8 cellular contexts compared by ENCODE assay signal in genomic region chr21:31866077-31866511, GRCh38. TPM values are rescaled to one million over a fixed set of nuclear protein-coding genes. Genes with fewer than 3 reads are reported as not detected.
DNase-seq lines count a peak whose midpoint lies in the region; ATAC-seq and TF ChIP-seq lines count a peak whose summit lies in the region.

No MANE protein-coding gene starts in this region.

- no peak overlapping the region for H3K4me3 ChIP-seq in AG10803 (ENCODE audit: low read length)
- H3K4me3 ChIP-seq in adrenal gland = no peak overlapping the region

- no peaks in the 10 kb centered on the region for H3K9me3 ChIP-seq in adrenal gland (replicated peaks in 1 of 3)

- TF ChIP-seq POLR2A in adrenal gland (IDR thresholded peaks at IDR 0.05) = no peak

- peaks cover 3% of the 10 kb centered on the region for H3K27me3 ChIP-seq in adrenal gland

- DNase-seq in AG10803 (ENCODE audit: low read depth) = peak; percentile 75
- peak; percentile 96 for DNase-seq in NCI-H1105 treated with DMSO at 0.1 percent for 48 hours (lab: John Stamatoyannopoulos, UW)
- DNase-seq in SW480 (ENCODE audit: low spot score) = peak; percentile 86
- peak; percentile 82 to 95 (median 92) for DNase-seq in adrenal gland
- peak; percentile 89 for DNase-seq in left cardiac atrium
- DNase-seq in putamen (ENCODE audit: low spot score) = peak; percentile 68

- H3K27ac ChIP-seq in adrenal gland = no peak overlapping the region

- no peaks in the 10 kb centered on the region for H3K36me3 ChIP-seq in adrenal gland (replicated peaks in 1 of 2)

- peak; percentile 81 for TF ChIP-seq CTCF in AG10803 (conservative IDR thresholded peaks at IDR 0.05; ENCODE audit: low read length)
- peak; percentile 66 to 87 (median 81) for TF ChIP-seq CTCF in adrenal gland (IDR thresholded peaks at IDR 0.05)

- WGBS in adrenal gland, 4 donors = 11 to 15% (median 15%) methylated on average over 14 to 15 of the region's 15 CpGs

- intact Hi-C loops in adrenal gland (cut with DNase I) (loop anchor here (5.0 to 10.0 kb wide), 2 partner anchors 81 to 391 kb away; no protein-coding TSS in a partner anchor), left cardiac atrium (cut with DNase I) (loop anchor here (1.0 to 10.0 kb wide), 3 partner anchors 229 to 392 kb away; no protein-coding TSS in a partner anchor)

- H3K4me1 ChIP-seq in adrenal gland (replicated peaks in 1 of 2) = no peaks in the 10 kb centered on the region

- peak; percentile 51 for ATAC-seq in GM19324 (IDR thresholded peaks at IDR 0.05; ENCODE audit: low FRiP score, unreplicated experiment)
- ATAC-seq in left cardiac atrium = peak; percentile 97 to 98
- ATAC-seq in HG03135 (IDR thresholded peaks at IDR 0.05; ENCODE audit: unreplicated experiment) = no peak

RNA-seq across cellular contexts. Expression of gene HUNK, which starts 6.7 kb away (rescaled TPM):
- total RNA-seq in adrenal gland = 1 to 10 TPM in 1 of 8 donors, under 1 TPM in 7; 0.17 to 1.4 (median 0.56) TPM
- under 1 TPM; 0.13 to 0.64 (median 0.33) TPM for polyA plus RNA-seq in adrenal gland
- 1 to 10 TPM in 1 of 2 donors, under 1 TPM in 1; 0.38 to 1.7 TPM for total RNA-seq in left cardiac atrium
